ENCODE assay signal across 8 cellular contexts in genomic region chr3:46947981-46948791, GRCh38. TPM values are rescaled to one million over a fixed set of nuclear protein-coding genes. Genes with fewer than 3 reads are reported as not detected.
A peak's percentile ranks its signal among the peaks of the same experiment; 100 is the strongest.
DNase-seq lines count a peak whose midpoint lies in the region; ATAC-seq, FAIRE-seq and TF ChIP-seq lines count a peak whose summit lies in the region.

No MANE protein-coding gene starts in this region.

- H3K27me3 ChIP-seq in Karpas-422 (ENCODE audit: low read length) (no peaks in the 10 kb centered on the region), thyroid gland (no peaks in the 10 kb centered on the region)

- H3K4me1 ChIP-seq in Karpas-422 (ENCODE audit: low read length) (peaks cover 97% of the 10 kb centered on the region), thyroid gland (peaks cover 64 to 76% of the 10 kb centered on the region in 2 donors)

- peak; percentile 73 to 76 for ATAC-seq in naive thymus-derived CD8-positive, alpha-beta T cell

- no peaks in the 10 kb centered on the region for H3K9me3 ChIP-seq in Karpas-422 (ENCODE audit: low read length)
- H3K9me3 ChIP-seq in thyroid gland, result no peaks in the 10 kb centered on the region

- intact Hi-C loops in thyroid gland (cut with DNase I), result no loop called here

- 46 to 60% methylated on average over 14 to 18 of the region's 19 CpGs for WGBS in thyroid gland, 2 donors

- H3K79me2 ChIP-seq in Karpas-422 (ENCODE audit: low read length), result peaks cover 98% of the 10 kb centered on the region

- no peak overlapping the region for H2AFZ ChIP-seq in Karpas-422 (ENCODE audit: low read length)

- TF ChIP-seq POLR2A in thyroid gland (IDR thresholded peaks at IDR 0.05), result no peak
- no peak for TF ChIP-seq POLR2A in GM12891 (IDR thresholded peaks at IDR 0.05; ENCODE audit: low read depth, low read length)

- POLR2A ChIA-PET in naive thymus-derived CD8-positive, alpha-beta T cell (lab: Charles Lee), result interaction anchor here (0.6 to 1.0 kb wide), 3 partner anchors 13 to 34 kb away, joined by 3 to 6 read pairs (median 3); no protein-coding TSS in a partner anchor
- POLR2A ChIA-PET in GM10248 (lab: Yijun Ruan, JAX), result no interaction called here

- peaks cover 57 to 95% (median 94%) of the 10 kb centered on the region in 4 donors for H3K4me1 Mint-ChIP-seq in naive thymus-derived CD8-positive, alpha-beta T cell

- H3K4me3 ChIP-seq in Karpas-422 (ENCODE audit: low read length) (no peak overlapping the region), thyroid gland (replicated peaks in 1 of 3) (no peak overlapping the region)

- H3K36me3 Mint-ChIP-seq in naive thymus-derived CD8-positive, alpha-beta T cell, result peaks cover 0 to 25% (median 3%) of the 10 kb centered on the region in 3 donors

- FAIRE-seq in GM12891 (lab: Jason Lieb, UNC), result no peak

- CTCF ChIA-PET in GM10248 (lab: Yijun Ruan, JAX), result interaction anchor here (1.0 to 1.6 kb wide), 9 partner anchors 9 to 39 kb away, joined by 3 to 7 read pairs (median 4); no protein-coding TSS in a partner anchor

- TF ChIP-seq CTCF in thyroid gland (IDR thresholded peaks at IDR 0.05) (no peak), GM10266 (IDR thresholded peaks at IDR 0.05; ENCODE audit: control insufficient read depth, insufficient read depth, low read depth, missing control alignments) (no peak), GM10248 (IDR thresholded peaks at IDR 0.05; ENCODE audit: control extremely low read depth, extremely low read depth, low read depth, missing control alignments) (no peak)

- peaks cover 23% of the 10 kb centered on the region for H3K36me3 ChIP-seq in Karpas-422 (ENCODE audit: insufficient read depth, low read length)
- no peaks in the 10 kb centered on the region for H3K36me3 ChIP-seq in thyroid gland

- peak overlapping the region; percentile 45 to 83 (median 72) for H3K4me3 Mint-ChIP-seq in naive thymus-derived CD8-positive, alpha-beta T cell

- H3K27me3 Mint-ChIP-seq in naive thymus-derived CD8-positive, alpha-beta T cell, result no peaks in the 10 kb centered on the region

- peaks cover 46% of the 10 kb centered on the region for H4K20me1 ChIP-seq in Karpas-422 (ENCODE audit: insufficient read depth, low read depth, low read length)

- H3K27ac ChIP-seq in Karpas-422 (ENCODE audit: low read length) (peak overlapping the region; percentile 74), thyroid gland (peak overlapping the region; percentile 28 to 79 (median 66))

- no peak for DNase-seq in Karpas-422
- peak in 3 of 4 experiments; percentile 14 to 27 (median 21) for DNase-seq in activated CD4-positive, CD25-positive, alpha-beta regulatory T cell (lab: John Stamatoyannopoulos, UW)
- peak; percentile 37 for DNase-seq in cerebellar cortex (ENCODE audit: low spot score)
- peak in 7 of 10 donors; percentile 15 to 71 (median 46) for DNase-seq in naive thymus-derived CD8-positive, alpha-beta T cell
- DNase-seq in thyroid gland, result peak; percentile 52 to 58
- DNase-seq in GM12891 (ENCODE audit: insufficient read length, low spot score), result no peak
- no peak for DNase-seq in GM10266 (ENCODE audit: extremely low spot score)
- DNase-seq in GM10248 (ENCODE audit: extremely low spot score), result no peak

- no peaks in the 10 kb centered on the region for H3K9me2 ChIP-seq in Karpas-422 (replicated peaks; ENCODE audit: insufficient read depth, low read length)

- peak overlapping the region; percentile 26; the same call in 1 of the 2 replicates for H3K9ac ChIP-seq in Karpas-422 (ENCODE audit: low read length)

- H3K27ac Mint-ChIP-seq in naive thymus-derived CD8-positive, alpha-beta T cell, result peak overlapping the region; percentile 74 to 97 (median 88)

- H3K4me2 ChIP-seq in Karpas-422 (ENCODE audit: low read depth, low read length, poor library complexity, severe bottlenecking), result no peak overlapping the region

- H3K9me3 Mint-ChIP-seq in naive thymus-derived CD8-positive, alpha-beta T cell, result no peaks in the 10 kb centered on the region

TF ChIP-seq in GM12891, 5 proteins besides CTCF, POLR2A, EP300 and RAD21:
- no peak for TF ChIP-seq PAX5 (IDR thresholded peaks at IDR 0.05; ENCODE audit: insufficient read depth, low read length, severe bottlenecking)

RNA-seq across cellular contexts. Expression of gene CCDC12, which starts 28.4 kb away (rescaled TPM):
- total RNA-seq in Karpas-422 (2014; rRNA removed; shearing (Covaris generic); ENCODE audit: low replicate concordance), result 40.2 and 83.5 TPM in 2 replicates
- 10 to 100 TPM; 58.8 to 59.5 TPM for total RNA-seq in naive thymus-derived CD8-positive, alpha-beta T cell
- polyA plus RNA-seq in naive thymus-derived CD8-positive, alpha-beta T cell, result 100 to 1,000 TPM in 2 of 3 donors, 10 to 100 TPM in 1; 81.9 to 106 (median 106) TPM
- 10 to 100 TPM; 43.2 to 60.6 (median 51.8) TPM for total RNA-seq in thyroid gland
- polyA plus RNA-seq in GM12891 (2012; ENCODE audit: low read depth, missing spikeins), result 55.8 TPM

RNA-seq across cellular contexts. Expression of gene NBEAL2, which starts 31.3 kb away (rescaled TPM):
- 60.5 and 133 TPM in 2 replicates for total RNA-seq in Karpas-422 (2014; rRNA removed; shearing (Covaris generic); ENCODE audit: low replicate concordance)
- 10 to 100 TPM; 40.7 to 46.0 TPM for total RNA-seq in naive thymus-derived CD8-positive, alpha-beta T cell
- 1 to 10 TPM in 2 of 3 donors, under 1 TPM in 1; 0.89 to 2.8 (median 1.9) TPM for polyA plus RNA-seq in naive thymus-derived CD8-positive, alpha-beta T cell
- total RNA-seq in thyroid gland, result 10 to 100 TPM; 19.4 to 38.6 (median 27.5) TPM
- polyA plus RNA-seq in GM12891 (2012; ENCODE audit: low read depth, missing spikeins), result 53.4 TPM

Comparison
In these comparisons a context has a peak if more than half of its experiments do, and no peak if none do; other contexts are left out.
1. DNase-seq: peak in activated CD4-positive, CD25-positive, alpha-beta regulatory T cell (3 of 4), cerebellar cortex (single experiment), naive thymus-derived CD8-positive, alpha-beta T cell (7 of 10) and thyroid gland (2 of 2); none in Karpas-422 (single experiment), GM12891 (single experiment), GM10266 (single experiment) and GM10248 (single experiment).